Comparison of ENCODE assay signal across 17 cellular contexts in genomic region chr18:11070593-11070992, GRCh38.
DNase-seq lines count a peak whose midpoint lies in the region; ATAC-seq and TF ChIP-seq lines count a peak whose summit lies in the region.
"Had no signal": no experiment of that assay in that cellular context is flagged by ENCODE, and none has a peak within 500 bp of the region (broad histone marks: within the 10 kb centered on the region; RNA-seq: fewer than 3 reads in every experiment).

No MANE protein-coding gene starts in this region.

- intact Hi-C loops in Caco-2 (cut with micrococcal nuclease; ENCODE audit: unreplicated experiment) = no loop called here

- no peak for TF ChIP-seq CTCF in WTC11 (IDR thresholded peaks at IDR 0.05)
- TF ChIP-seq CTCF in endothelial cell (IDR thresholded peaks at IDR 0.05; ENCODE audit: unreplicated experiment) = no peak
- no peak for TF ChIP-seq CTCF in Caco-2 (IDR thresholded peaks at IDR 0.05; ENCODE audit: insufficient read depth in 1 of 2, low read depth in 1 of 2, low read length in 1 of 2, severe bottlenecking in 1 of 2, unreplicated experiment in 1 of 2)

- DNase-seq in WTC11 (ENCODE audit: low spot score) (no peak), endothelial cell (ENCODE audit: low spot score) (no peak), Caco-2 (no peak), nucleus accumbens (lab: John Stamatoyannopoulos, UW) (no peak), NCI-H2171 (lab: John Stamatoyannopoulos, UW) (no peak)
- DNase-seq: 8988T; ACHN; BE2C; Calu3; CD4-positive, alpha-beta memory T cell; CD4-positive, CD25-positive, alpha-beta regulatory T cell; CD8-positive, alpha-beta memory T cell; COR-L47; DMS79 treated with DMSO at 0.1 percent for 48 hours; GF-D8 had no signal

- CTCF ChIA-PET in WTC11 (lab: Charles Lee) (no interaction called here), Caco-2 (lab: Charles Lee) (no interaction called here)

- H3K27ac Mint-ChIP-seq in WTC11 (0 out of 2 replicates have a peak overlapping the region, but pooled peaks have one; percentile 74), endothelial cell (ENCODE audit: unreplicated experiment) (peak overlapping the region; percentile 16), Caco-2 (ENCODE audit: unreplicated experiment) (no peak overlapping the region)
- H3K27ac Mint-ChIP-seq: CD4-positive, alpha-beta memory T cell; CD4-positive, CD25-positive, alpha-beta regulatory T cell; CD8-positive, alpha-beta memory T cell had no signal

- H3K9me3 ChIP-seq in Caco-2 = no peaks in the 10 kb centered on the region
- H3K9me3 ChIP-seq: BE2C had no signal

- no peaks in the 10 kb centered on the region for H3K4me1 ChIP-seq in Caco-2
- H3K4me1 ChIP-seq: BE2C, BLaER1 had no signal

- peaks cover 7% of the 10 kb centered on the region for H3K4me1 Mint-ChIP-seq in WTC11
- peaks cover 32% of the 10 kb centered on the region for H3K4me1 Mint-ChIP-seq in endothelial cell (ENCODE audit: unreplicated experiment)
- H3K4me1 Mint-ChIP-seq in Caco-2 (ENCODE audit: low read depth, unreplicated experiment) = peaks cover 6% of the 10 kb centered on the region
- H3K4me1 Mint-ChIP-seq: CD14-positive monocyte; CD4-positive, alpha-beta memory T cell; CD4-positive, CD25-positive, alpha-beta regulatory T cell; CD8-positive, alpha-beta memory T cell had no signal

- H3K36me3 Mint-ChIP-seq in WTC11 (peaks cover 16% of the 10 kb centered on the region), endothelial cell (ENCODE audit: low read depth, unreplicated experiment) (no peaks in the 10 kb centered on the region), Caco-2 (ENCODE audit: insufficient read depth, unreplicated experiment) (no peaks in the 10 kb centered on the region)
- H3K36me3 Mint-ChIP-seq: CD14-positive monocyte; CD4-positive, alpha-beta memory T cell; CD4-positive, CD25-positive, alpha-beta regulatory T cell; CD8-positive, alpha-beta memory T cell had no signal

- no peak for ATAC-seq in WTC11

- H3K36me3 ChIP-seq in Caco-2 (ENCODE audit: control insufficient read depth, insufficient read depth, low read length) = no peaks in the 10 kb centered on the region
- H3K36me3 ChIP-seq: BE2C, BLaER1 had no signal

- peaks cover 23% of the 10 kb centered on the region for H3K9me3 Mint-ChIP-seq in WTC11
- no peaks in the 10 kb centered on the region for H3K9me3 Mint-ChIP-seq in endothelial cell (ENCODE audit: unreplicated experiment)
- H3K9me3 Mint-ChIP-seq in Caco-2 (ENCODE audit: unreplicated experiment) = peaks cover 24% of the 10 kb centered on the region

- no peak overlapping the region for H3K4me3 ChIP-seq in Caco-2 (ENCODE audit: low read depth, low read length)
- H3K4me3 ChIP-seq: BLaER1 had no signal

- POLR2A ChIA-PET in WTC11 (lab: Charles Lee) = no interaction called here
- POLR2A ChIA-PET in Caco-2 (lab: Charles Lee) = no interaction called here

- H3K27me3 Mint-ChIP-seq in WTC11 (ENCODE audit: low read depth) (no peaks in the 10 kb centered on the region; the same call in 1 of the 2 replicates), endothelial cell (ENCODE audit: unreplicated experiment) (peaks cover 8% of the 10 kb centered on the region), Caco-2 (ENCODE audit: insufficient read depth, unreplicated experiment) (no peaks in the 10 kb centered on the region)
- H3K27me3 Mint-ChIP-seq: CD4-positive, alpha-beta memory T cell; CD4-positive, CD25-positive, alpha-beta regulatory T cell; CD8-positive, alpha-beta memory T cell had no signal

- BruUV-seq in Caco-2 (replicated peaks; lab: Mats Ljungman, UMichigan) = no TSS peak

- H3K4me3 Mint-ChIP-seq in WTC11 = no peak overlapping the region
- H3K4me3 Mint-ChIP-seq in endothelial cell (ENCODE audit: unreplicated experiment) = no peak overlapping the region
- no peak overlapping the region for H3K4me3 Mint-ChIP-seq in Caco-2 (ENCODE audit: unreplicated experiment)
- H3K4me3 Mint-ChIP-seq: CD14-positive monocyte; CD4-positive, alpha-beta memory T cell; CD4-positive, CD25-positive, alpha-beta regulatory T cell; CD8-positive, alpha-beta memory T cell had no signal

- no peaks in the 10 kb centered on the region for H3K27me3 ChIP-seq in Caco-2 (replicated peaks; ENCODE audit: control insufficient read depth, insufficient read depth, low read length)
- H3K27me3 ChIP-seq: BE2C, BLaER1 had no signal

TF ChIP-seq in WTC11, 78 proteins besides CTCF, POLR2A, EP300 and RAD21 (continues in another document):
- TF ChIP-seq MYBL2 (CRISPR knock-in tag; IDR thresholded peaks at IDR 0.05) = no peak
- TF ChIP-seq SOX15 (CRISPR knock-in tag; IDR thresholded peaks at IDR 0.05) = no peak
- no peak for TF ChIP-seq NR1H2 (CRISPR knock-in tag; IDR thresholded peaks at IDR 0.05)
- no peak for TF ChIP-seq NFATC4 (CRISPR knock-in tag; IDR thresholded peaks at IDR 0.05)
- no peak for TF ChIP-seq PREB (CRISPR knock-in tag; IDR thresholded peaks at IDR 0.05; ENCODE audit: borderline replicate concordance)
- TF ChIP-seq USF2 (CRISPR knock-in tag; IDR thresholded peaks at IDR 0.05) = no peak
- no peak for TF ChIP-seq GTF2I (CRISPR knock-in tag; conservative IDR thresholded peaks at IDR 0.05)
- no peak for TF ChIP-seq ZBTB43 (CRISPR knock-in tag; IDR thresholded peaks at IDR 0.05)
- TF ChIP-seq SMAD3 (CRISPR knock-in tag; IDR thresholded peaks at IDR 0.05; ENCODE audit: borderline replicate concordance) = no peak
- no peak for TF ChIP-seq ZNF532 (CRISPR knock-in tag; IDR thresholded peaks at IDR 0.05; ENCODE audit: borderline replicate concordance)
- no peak for TF ChIP-seq ELF4 (CRISPR knock-in tag; IDR thresholded peaks at IDR 0.05; ENCODE audit: low read depth)
- TF ChIP-seq NFYB (CRISPR knock-in tag; conservative IDR thresholded peaks at IDR 0.05; ENCODE audit: low read depth) = no peak
